In genomic region chr9:91724609-91725505, GRCh38 we compare ENCODE assay signal across 30 cellular contexts.
"Had no signal": no experiment of that assay in that cellular context is flagged by ENCODE, and none has a peak within 500 bp of the region (broad histone marks: within the 10 kb centered on the region; RNA-seq: fewer than 3 reads in every experiment).

No MANE protein-coding gene starts in this region.

- H3K9me3 ChIP-seq: adrenal gland, body of pancreas had no signal

- FAIRE-seq: colon, endometrium, endothelial cell of umbilical vein, frontal cortex had no signal

- H3K4me1 ChIP-seq: adrenal gland had no signal

- H3K27me3 ChIP-seq: adrenal gland, body of pancreas had no signal

- DNase-seq: activated CD4-positive, alpha-beta memory T cell treated with anti-CD3 and anti-CD28 coated beads for 36 hours; activated CD4-positive, alpha-beta T cell treated with anti-CD3 and anti-CD28 coated beads for 36 hours; activated CD4-positive, alpha-beta T cell treated with anti-CD3 and anti-CD28 coated beads, Interleukin-2, amount 10 ng/mL, durations not matched to agents 24 days and 14 days; activated CD4-positive, CD25-positive, alpha-beta regulatory T cell; activated CD4-positive, CD25-positive, alpha-beta regulatory T cell treated with anti-CD3 and anti-CD28 coated beads, Interleukin-2, amount 50 U/mL, for 72 hours; activated CD8-positive, alpha-beta memory T cell treated with anti-CD3 and anti-CD28 coated beads, Interleukin-2, amount 10 ng/mL, durations not matched to agents 7 days and 5 days; activated CD8-positive, alpha-beta memory T cell treated with anti-CD3 and anti-CD28 coated beads, Interleukin-2, amount 50 U/mL, for 4 hours; activated CD8-positive, alpha-beta T cell treated with anti-CD3 and anti-CD28 coated beads, Interleukin-2, amount 10 ng/mL, durations not matched to agents 7 days and 5 days; activated effector memory CD4-positive, alpha-beta T cell treated with anti-CD3 and anti-CD28 coated beads, Interleukin-2, amount 50 U/mL, for 16 hours; activated naive CD4-positive, alpha-beta T cell treated with anti-CD3 and anti-CD28 coated beads for 36 hours; activated naive CD8-positive, alpha-beta T cell treated with anti-CD3 and anti-CD28 coated beads for 36 hours; activated naive CD8-positive, alpha-beta T cell treated with anti-CD3 and anti-CD28 coated beads, Interleukin-2, amount 50 U/mL, for 24 hours; activated T-cell treated with anti-CD3 and anti-CD28 coated beads, Interleukin-2, amount 50 U/mL, for 1 hour; activated T-cell treated with anti-CD3 and anti-CD28 coated beads, Interleukin-2, amount 50 U/mL, for 48 hours; amygdala; aorta; body of pancreas; cortex of kidney; effector CD8-positive, alpha-beta T cell; foreskin fibroblast; T-helper 1 cell; T-helper 17 cell; T1000 had no signal

- H3K27ac ChIP-seq: adrenal gland, body of pancreas, epithelial cell of prostate had no signal

- ATAC-seq: activated CD4-positive, alpha-beta T cell treated with anti-CD3 and anti-CD28 coated beads for 36 hours; activated CD8-positive, alpha-beta memory T cell treated with anti-CD3 and anti-CD28 coated beads, Interleukin-2, amount 10 ng/mL, durations not matched to agents 7 days and 5 days; activated CD8-positive, alpha-beta T cell treated with anti-CD3 and anti-CD28 coated beads, Interleukin-2, amount 10 ng/mL, durations not matched to agents 7 days and 5 days; activated naive CD8-positive, alpha-beta T cell treated with anti-CD3 and anti-CD28 coated beads, Interleukin-2, amount 50 U/mL, for 24 hours; body of pancreas; esophagus mucosa; T-helper 17 cell had no signal

- H3K4me3 ChIP-seq: adrenal gland, body of pancreas had no signal
